17 cellular contexts compared by ENCODE assay signal in the genomic region with DNA sequence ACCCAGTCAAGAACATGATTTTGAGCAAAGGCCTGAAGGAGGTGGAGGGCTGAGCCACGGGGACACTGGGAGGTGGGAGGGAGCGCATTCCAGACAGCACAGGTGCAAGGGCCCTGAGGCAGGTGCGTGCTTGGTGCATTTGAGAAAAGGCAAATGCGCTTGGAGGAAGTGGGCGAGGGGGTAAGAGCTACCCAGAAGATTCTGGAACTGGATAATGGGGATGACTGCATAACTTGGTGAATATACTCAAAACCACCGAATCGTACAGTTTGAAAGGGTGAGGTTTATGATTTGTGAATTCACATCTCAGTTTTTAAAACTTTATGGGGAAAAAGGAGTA. TPM values are rescaled to one million over a fixed set of nuclear protein-coding genes. Genes with fewer than 3 reads are reported as not detected.
A peak's percentile ranks its signal among the peaks of the same experiment; 100 is the strongest.
DNase-seq lines count a peak whose midpoint lies in the region; ATAC-seq and TF ChIP-seq lines count a peak whose summit lies in the region.
"Had no signal": no experiment of that assay in that cellular context is flagged by ENCODE, and none has a peak within 500 bp of the region (broad histone marks: within the 10 kb centered on the region; RNA-seq: fewer than 3 reads in every experiment).

No MANE protein-coding gene starts in this region.

- peaks cover 5% of the 10 kb centered on the region; the same call in 1 of the 2 replicates for H3F3A ChIP-seq in Loucy (ENCODE audit: low read depth)

- ATAC-seq in activated naive CD8-positive, alpha-beta T cell treated with anti-CD3 and anti-CD28 coated beads, Interleukin-2, amount 50 U/mL, for 24 hours, result no peak
- ATAC-seq in HG03175 (IDR thresholded peaks at IDR 0.05; ENCODE audit: unreplicated experiment), result no peak
- ATAC-seq: HepG2, upper lobe of right lung had no signal

- peak overlapping the region; percentile 48 for H3K4me3 Mint-ChIP-seq in activated CD4-positive, alpha-beta T cell treated with anti-CD3 and anti-CD28 coated beads, Interleukin-2, amount 10 ng/mL, durations not matched to agents 7 days and 5 days
- H3K4me3 Mint-ChIP-seq in activated naive CD8-positive, alpha-beta T cell treated with anti-CD3 and anti-CD28 coated beads, Interleukin-2, amount 50 U/mL, for 24 hours, result peak overlapping the region; percentile 61
- H3K4me3 Mint-ChIP-seq in nephron progenitor cell, result no peak overlapping the region

- H3K36me3 Mint-ChIP-seq in activated CD4-positive, alpha-beta T cell treated with anti-CD3 and anti-CD28 coated beads, Interleukin-2, amount 10 ng/mL, durations not matched to agents 7 days and 5 days (ENCODE audit: low read depth), result peaks cover 66% of the 10 kb centered on the region
- H3K36me3 Mint-ChIP-seq in activated naive CD8-positive, alpha-beta T cell treated with anti-CD3 and anti-CD28 coated beads, Interleukin-2, amount 50 U/mL, for 24 hours (ENCODE audit: low read depth), result peaks cover 23% of the 10 kb centered on the region
- H3K36me3 Mint-ChIP-seq in nephron progenitor cell (ENCODE audit: low read depth), result peaks cover 9% of the 10 kb centered on the region

- no peak overlapping the region for H2AFZ ChIP-seq in Loucy (ENCODE audit: low read length)

- H3K27me3 Mint-ChIP-seq in activated CD4-positive, alpha-beta T cell treated with anti-CD3 and anti-CD28 coated beads, Interleukin-2, amount 10 ng/mL, durations not matched to agents 7 days and 5 days, result no peaks in the 10 kb centered on the region
- H3K27me3 Mint-ChIP-seq in activated naive CD8-positive, alpha-beta T cell treated with anti-CD3 and anti-CD28 coated beads, Interleukin-2, amount 50 U/mL, for 24 hours, result no peaks in the 10 kb centered on the region
- H3K27me3 Mint-ChIP-seq in nephron progenitor cell (ENCODE audit: low read depth, poor library complexity), result no peaks in the 10 kb centered on the region

- H3K4me2 ChIP-seq in Loucy (ENCODE audit: low read depth, low read length, poor library complexity, severe bottlenecking), result peak overlapping the region; percentile 62

- CTCF ChIA-PET in activated CD4-positive, alpha-beta T cell treated with anti-CD3 and anti-CD28 coated beads, Interleukin-2, amount 10 ng/mL, durations not matched to agents 7 days and 5 days (lab: Charles Lee), result interaction anchor here (1.4 kb wide), 1 partner anchor 10 kb away, joined by 3 read pairs; no protein-coding TSS in a partner anchor

- H3K9me3 Mint-ChIP-seq in activated CD4-positive, alpha-beta T cell treated with anti-CD3 and anti-CD28 coated beads, Interleukin-2, amount 10 ng/mL, durations not matched to agents 7 days and 5 days, result no peaks in the 10 kb centered on the region
- H3K9me3 Mint-ChIP-seq in activated naive CD8-positive, alpha-beta T cell treated with anti-CD3 and anti-CD28 coated beads, Interleukin-2, amount 50 U/mL, for 24 hours, result no peaks in the 10 kb centered on the region
- H3K9me3 Mint-ChIP-seq in nephron progenitor cell, result no peaks in the 10 kb centered on the region

- H3K4me1 ChIP-seq in Loucy (ENCODE audit: insufficient read depth, low read length, poor library complexity, severe bottlenecking), result peaks cover 91% of the 10 kb centered on the region
- H3K4me1 ChIP-seq in suprapubic skin, result peaks cover 9% of the 10 kb centered on the region

- H3K79me2 ChIP-seq in Loucy (ENCODE audit: insufficient read depth, low read length), result peaks cover 89% of the 10 kb centered on the region

- WGBS in suprapubic skin, result 65% methylated on average over 7 of the region's 7 CpGs

- H3K27ac ChIP-seq in suprapubic skin, result no peak overlapping the region
- H3K27ac ChIP-seq: upper lobe of right lung, VCaP had no signal

- no peak for TF ChIP-seq EP300 in suprapubic skin (IDR thresholded peaks at IDR 0.05)

- H3K4me1 Mint-ChIP-seq in activated CD4-positive, alpha-beta T cell treated with anti-CD3 and anti-CD28 coated beads, Interleukin-2, amount 10 ng/mL, durations not matched to agents 7 days and 5 days, result peaks cover 82% of the 10 kb centered on the region
- H3K4me1 Mint-ChIP-seq in activated naive CD8-positive, alpha-beta T cell treated with anti-CD3 and anti-CD28 coated beads, Interleukin-2, amount 50 U/mL, for 24 hours, result peaks cover 80% of the 10 kb centered on the region
- H3K4me1 Mint-ChIP-seq in nephron progenitor cell, result peaks cover 46% of the 10 kb centered on the region

- no peak for DNase-seq in activated CD4-positive, alpha-beta T cell treated with anti-CD3 and anti-CD28 coated beads, Interleukin-2, amount 10 ng/mL, durations not matched to agents 7 days and 5 days
- DNase-seq in activated CD4-positive, alpha-beta T cell treated with anti-CD3 and anti-CD28 coated beads, Interleukin-2, amount 50 U/mL, for 4 hours, result no peak
- DNase-seq in activated naive CD8-positive, alpha-beta T cell treated with anti-CD3 and anti-CD28 coated beads, Interleukin-2, amount 50 U/mL, for 24 hours, result no peak
- no peak for DNase-seq in nephron progenitor cell
- no peak for DNase-seq in suprapubic skin (ENCODE audit: low spot score in 2 of 2)
- DNase-seq in H4 (ENCODE audit: low spot score), result no peak
- DNase-seq: erythroblast, HCEC 1CT, mesendoderm, NCI-H1048, NCI-H2171, NCI-H774, upper lobe of right lung had no signal

- POLR2A ChIA-PET in activated CD4-positive, alpha-beta T cell treated with anti-CD3 and anti-CD28 coated beads, Interleukin-2, amount 10 ng/mL, durations not matched to agents 7 days and 5 days (lab: Charles Lee), result no interaction called here

- peaks cover 3% of the 10 kb centered on the region for H4K20me1 ChIP-seq in Loucy (ENCODE audit: insufficient read depth, low read length, poor library complexity, severe bottlenecking)

- no peak for TF ChIP-seq POLR2A in suprapubic skin (IDR thresholded peaks at IDR 0.05)

- H3K9me2 ChIP-seq in Loucy (replicated peaks; ENCODE audit: low read depth, low read length), result no peaks in the 10 kb centered on the region

- peak overlapping the region; percentile 63 for H3K9ac ChIP-seq in Loucy (ENCODE audit: low read depth, low read length, poor library complexity, severe bottlenecking)

- peak overlapping the region; percentile 48 for H3K4me3 ChIP-seq in Loucy (ENCODE audit: low read length, poor library complexity, severe bottlenecking)
- no peak overlapping the region for H3K4me3 ChIP-seq in suprapubic skin
- H3K4me3 ChIP-seq: upper lobe of right lung had no signal

- H3K9me3 ChIP-seq in Loucy (ENCODE audit: insufficient read depth, low read depth, low read length) (no peaks in the 10 kb centered on the region), suprapubic skin (no peaks in the 10 kb centered on the region)
- H3K9me3 ChIP-seq: upper lobe of right lung had no signal

- H3K27me3 ChIP-seq in Loucy (ENCODE audit: insufficient read depth, low read length, poor library complexity, severe bottlenecking) (no peaks in the 10 kb centered on the region), suprapubic skin (peaks cover 9% of the 10 kb centered on the region)
- H3K27me3 ChIP-seq: upper lobe of right lung had no signal

- no peak for TF ChIP-seq CTCF in Loucy (conservative IDR thresholded peaks at IDR 0.05; ENCODE audit: low read length)
- TF ChIP-seq CTCF in nephron progenitor cell (IDR thresholded peaks at IDR 0.05), result no peak
- TF ChIP-seq CTCF in suprapubic skin (IDR thresholded peaks at IDR 0.05), result no peak

- peak overlapping the region; percentile 87 for H3K27ac Mint-ChIP-seq in activated CD4-positive, alpha-beta T cell treated with anti-CD3 and anti-CD28 coated beads, Interleukin-2, amount 10 ng/mL, durations not matched to agents 7 days and 5 days
- peak overlapping the region; percentile 66 for H3K27ac Mint-ChIP-seq in activated naive CD8-positive, alpha-beta T cell treated with anti-CD3 and anti-CD28 coated beads, Interleukin-2, amount 50 U/mL, for 24 hours
- peak overlapping the region; percentile 37 for H3K27ac Mint-ChIP-seq in nephron progenitor cell

- H3K36me3 ChIP-seq in Loucy (ENCODE audit: insufficient read depth, low read length), result no peaks in the 10 kb centered on the region
- no peaks in the 10 kb centered on the region for H3K36me3 ChIP-seq in suprapubic skin
- H3K36me3 ChIP-seq: upper lobe of right lung had no signal

RNA-seq across cellular contexts. Expression of gene PREX1, which starts 9.8 kb away (rescaled TPM):
- total RNA-seq in activated CD4-positive, alpha-beta T cell treated with anti-CD3 and anti-CD28 coated beads, Interleukin-2, amount 10 ng/mL, durations not matched to agents 7 days and 5 days, result 10 to 100 TPM; 81.0 to 86.1 TPM
- 10 to 100 TPM in 2 of 4 donors, 1 to 10 TPM in 2; 4.7 to 15.1 (median 10.2) TPM for total RNA-seq in suprapubic skin
- total RNA-seq in H4 (2014; rRNA removed; shearing (Covaris generic)), result 2.8 and 3.1 TPM in 2 replicates

Comparison
In these comparisons a context has a peak if more than half of its experiments do, and no peak if none do; other contexts are left out.
1. H3K27ac Mint-ChIP-seq: peak in every context shown above with its lines; median percentile 87 in activated CD4-positive, alpha-beta T cell treated with anti-CD3 and anti-CD28 coated beads, Interleukin-2, amount 10 ng/mL, durations not matched to agents 7 days and 5 days; 66 in activated naive CD8-positive, alpha-beta T cell treated with anti-CD3 and anti-CD28 coated beads, Interleukin-2, amount 50 U/mL, for 24 hours; 37 in nephron progenitor cell.
2. RNA of gene PREX1, which starts 9.8 kb away (total RNA-seq): 81.0 to 86.1 TPM in activated CD4-positive, alpha-beta T cell treated with anti-CD3 and anti-CD28 coated beads, Interleukin-2, amount 10 ng/mL, durations not matched to agents 7 days and 5 days; 4.7 to 15.1 TPM in suprapubic skin and 2.8 to 3.1 TPM in H4; every median in the first group is over 4 times any median in the second.